In the genomic region with DNA sequence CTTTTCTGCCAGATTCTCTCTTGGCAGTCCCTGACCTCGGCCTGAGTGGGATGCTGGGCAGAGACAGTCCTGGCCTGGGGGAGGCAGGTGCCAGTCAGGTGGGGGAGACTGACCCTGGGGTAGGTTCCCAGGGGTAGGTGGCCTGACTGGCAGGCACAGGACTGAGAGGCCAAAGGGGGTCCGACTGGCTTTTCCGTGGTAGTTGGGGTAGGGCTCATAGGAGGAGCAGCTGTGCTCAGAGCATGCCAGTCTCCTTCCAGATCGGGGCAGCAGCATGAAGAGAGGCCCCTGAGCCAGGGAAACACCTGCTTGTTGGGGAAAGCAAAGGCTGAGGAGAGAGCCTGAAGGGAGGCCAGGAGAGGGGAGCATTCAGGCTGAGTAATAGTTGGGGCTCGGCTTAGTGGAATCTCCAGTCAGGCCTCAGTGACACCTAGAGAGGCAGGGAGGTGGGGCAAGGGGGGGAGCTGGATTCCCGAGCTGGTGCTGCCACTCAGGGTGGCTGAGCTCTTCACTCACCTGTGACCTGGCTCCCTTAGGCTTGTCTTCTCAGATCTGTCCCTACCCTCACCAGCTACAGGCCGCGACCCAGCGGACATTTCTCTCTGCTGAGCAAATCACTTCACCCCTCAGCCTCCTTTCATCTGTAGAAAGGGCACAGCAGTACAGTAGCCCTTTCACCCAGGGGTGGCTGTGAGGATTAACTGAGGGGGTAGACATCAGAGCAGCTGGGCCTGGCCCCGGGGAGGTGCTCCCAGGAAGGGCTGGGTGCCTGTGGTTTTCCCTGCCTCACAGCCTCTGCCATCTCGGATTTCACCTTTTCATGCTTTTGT, we compare ENCODE assay signal across 11 cellular contexts. TPM values are rescaled to one million over a fixed set of nuclear protein-coding genes. Genes with fewer than 3 reads are reported as not detected.
DNase-seq lines count a peak whose midpoint lies in the region; ATAC-seq and TF ChIP-seq lines count a peak whose summit lies in the region.
"Had no signal": no experiment of that assay in that cellular context is flagged by ENCODE, and none has a peak within 500 bp of the region (broad histone marks: within the 10 kb centered on the region; RNA-seq: fewer than 3 reads in every experiment).

No MANE protein-coding gene starts in this region.

- no peaks in the 10 kb centered on the region for H3K27me3 Mint-ChIP-seq in natural killer cell (ENCODE audit: low read depth in 2 of 2)
- H3K27me3 Mint-ChIP-seq in endothelial cell (ENCODE audit: unreplicated experiment): no peaks in the 10 kb centered on the region

- peak; percentile 59 for DNase-seq in DMS79 (lab: John Stamatoyannopoulos, UW)
- DNase-seq in HT1080 (ENCODE audit: low read depth): peak; percentile 36
- DNase-seq in amniotic epithelial cell (ENCODE audit: low read depth): peak; percentile 31
- no peak for DNase-seq in natural killer cell
- no peak for DNase-seq in GF-D8 (lab: John Stamatoyannopoulos, UW)
- DNase-seq in endothelial cell (ENCODE audit: low spot score): no peak
- no peak for DNase-seq in caudate nucleus (lab: John Stamatoyannopoulos, UW)
- DNase-seq: activated effector memory CD4-positive, alpha-beta T cell treated with anti-CD3 and anti-CD28 coated beads, Interleukin-2, amount 50 U/mL, for 16 hours; ovary had no signal

- intact Hi-C loops in natural killer cell (cut with micrococcal nuclease): no loop called here

- no peak overlapping the region for H3K27ac ChIP-seq in caudate nucleus (ENCODE audit: low read depth, low read length)
- H3K27ac ChIP-seq: KMS-11 had no signal

- H3K4me1 Mint-ChIP-seq in natural killer cell: peaks cover 0 to 5% of the 10 kb centered on the region in 2 donors
- no peaks in the 10 kb centered on the region for H3K4me1 Mint-ChIP-seq in endothelial cell (ENCODE audit: unreplicated experiment)

- ATAC-seq in natural killer cell (no peak), GM21619 (IDR thresholded peaks at IDR 0.05; ENCODE audit: unreplicated experiment) (no peak)

- peaks cover 7% of the 10 kb centered on the region for H3K36me3 Mint-ChIP-seq in natural killer cell
- H3K36me3 Mint-ChIP-seq in endothelial cell (ENCODE audit: low read depth, unreplicated experiment): peaks cover 30% of the 10 kb centered on the region

- H3K9me3 Mint-ChIP-seq in natural killer cell: no peaks in the 10 kb centered on the region
- H3K9me3 Mint-ChIP-seq in endothelial cell (ENCODE audit: unreplicated experiment): no peaks in the 10 kb centered on the region

- peak overlapping the region; percentile 46 to 54 for H3K27ac Mint-ChIP-seq in natural killer cell
- no peak overlapping the region for H3K27ac Mint-ChIP-seq in endothelial cell (ENCODE audit: unreplicated experiment)

- H3K4me3 Mint-ChIP-seq in natural killer cell (no peak overlapping the region), endothelial cell (ENCODE audit: unreplicated experiment) (no peak overlapping the region)

- TF ChIP-seq CTCF in natural killer cell (IDR thresholded peaks at IDR 0.05): no peak
- no peak for TF ChIP-seq CTCF in endothelial cell (IDR thresholded peaks at IDR 0.05; ENCODE audit: unreplicated experiment)

RNA-seq across cellular contexts. Expression of a gene that starts 26.2 kb away (rescaled TPM):
- 168 and 194 TPM in 2 replicates for total RNA-seq in HT1080 (2014; rRNA removed; shearing (Covaris generic))
- 85.0 and 87.5 TPM in 2 replicates for polyA plus RNA-seq in HT1080 (2015; cell fraction: cytosol; rRNA removed)
- 190 and 192 TPM in 2 replicates for polyA plus RNA-seq in HT1080 (2015; cell fraction: nucleus; rRNA removed)
- 10 to 100 TPM; 59.3 to 73.8 (median 61.5) TPM for total RNA-seq in natural killer cell
- 80.9 TPM for total RNA-seq in endothelial cell (ENCODE audit: unreplicated experiment)

RNA-seq across cellular contexts. Expression of a gene that starts 45.3 kb away (rescaled TPM):
- 23.4 and 23.8 TPM in 2 replicates for total RNA-seq in HT1080 (2014; rRNA removed; shearing (Covaris generic))
- 28.2 and 34.0 TPM in 2 replicates for polyA plus RNA-seq in HT1080 (2015; cell fraction: cytosol; rRNA removed)
- polyA plus RNA-seq in HT1080 (2015; cell fraction: nucleus; rRNA removed): 26.1 and 29.3 TPM in 2 replicates
- total RNA-seq in natural killer cell (10 to 100 TPM in 2 of 3 donors, 1 to 10 TPM in 1; 7.5 to 61.6 (median 15.9) TPM), endothelial cell (ENCODE audit: unreplicated experiment) (17.5 TPM)

Comparison
In these comparisons a context has a peak if more than half of its experiments do, and no peak if none do; other contexts are left out.
1. DNase-seq: peak in DMS79 (single experiment), HT1080 (single experiment) and amniotic epithelial cell (single experiment); none in natural killer cell (single experiment), GF-D8 (single experiment), endothelial cell (single experiment) and caudate nucleus (0 of 61).